Comparison of ENCODE assay signal across 8 cellular contexts in genomic region chr16:87490799-87491521, GRCh38. TPM values are rescaled to one million over a fixed set of nuclear protein-coding genes. Genes with fewer than 3 reads are reported as not detected.
DNase-seq lines count a peak whose midpoint lies in the region; FAIRE-seq and TF ChIP-seq lines count a peak whose summit lies in the region.
"Not testable (repeated sequence)": the region's sequence is repeated elsewhere in the genome, so short reads cannot be mapped to it uniquely, and the experiment has no call there.

No MANE protein-coding gene starts in this region.

- H4K20me1 ChIP-seq in keratinocyte (ENCODE audit: control insufficient read depth, extremely low read depth, insufficient read depth, low read length), result not testable (repeated sequence)

- dilution Hi-C loops in keratinocyte (cut with MboI; ENCODE audit: extremely low pct_ligation_motif_present, low sequenced_read_pairs), result not testable (repeated sequence)

- H3K27ac ChIP-seq in HUES48 (ENCODE audit: low read depth, low read length); ectodermal cell (ENCODE audit: insufficient read depth, low read depth, low read length, poor library complexity, severe bottlenecking); parathyroid adenoma: not testable (repeated sequence)
- H3K27ac ChIP-seq in keratinocyte (ENCODE audit: control insufficient read depth, insufficient read depth, low read length), result peak overlapping the region; percentile 76

- H3K4me1 ChIP-seq in HUES48 (ENCODE audit: control insufficient read depth, insufficient read depth, low read length) (peaks cover 24% of the 10 kb centered on the region), ectodermal cell (ENCODE audit: control insufficient read depth, insufficient read depth, low read length) (peaks cover 30% of the 10 kb centered on the region), keratinocyte (ENCODE audit: control insufficient read depth, extremely low read depth, insufficient read depth, low read length) (peaks cover 40% of the 10 kb centered on the region), parathyroid adenoma (peaks cover 35% of the 10 kb centered on the region)

- peaks cover 52% of the 10 kb centered on the region for H3K79me2 ChIP-seq in keratinocyte (ENCODE audit: control insufficient read depth, insufficient read depth, low read length)
- peaks cover 18% of the 10 kb centered on the region for H3K79me2 ChIP-seq in parathyroid adenoma

- H3K36me3 ChIP-seq in HUES48 (ENCODE audit: control insufficient read depth, insufficient read depth, low read length); ectodermal cell (ENCODE audit: control insufficient read depth, insufficient read depth, low read length); keratinocyte (ENCODE audit: control insufficient read depth in 2 of 2, extremely low read depth in 1 of 2, insufficient read depth in 2 of 2, low read length in 2 of 2); parathyroid adenoma (ENCODE audit: control insufficient read depth, insufficient read depth, low read length): not testable (repeated sequence)

- POLR2A ChIA-PET in AG04449 (lab: Yijun Ruan, JAX), result interaction anchor here (0.6 kb wide), 1 partner anchor 10 kb away, joined by 3 read pairs; no protein-coding TSS in a partner anchor

- not testable (repeated sequence) for TF ChIP-seq CTCF in AG04449 (IDR thresholded peaks at IDR 0.05; ENCODE audit: insufficient read depth, low read length, missing control alignments); WI38 (IDR thresholded peaks at IDR 0.05; ENCODE audit: low read depth, low read length); keratinocyte (optimal IDR thresholded peaks at IDR 0.05 in 1 of 3, IDR thresholded peaks at IDR 0.05 in 1 of 3, conservative IDR thresholded peaks at IDR 0.05 in 1 of 3; ENCODE audit: extremely low read depth in 1 of 3, insufficient read depth in 2 of 3, low read length in 3 of 3); parathyroid adenoma (IDR thresholded peaks at IDR 0.05)

- DNase-seq in AG04449 (ENCODE audit: low read depth, low spot score); keratinocyte (ENCODE audit: low read depth, low spot score): not testable (repeated sequence)
- DNase-seq in activated T-helper 9 cell treated with anti-CD3 and anti-CD28 coated beads, Interleukin-2, amount 50 U/mL, for 16 hours (ENCODE audit: low read depth), result peak; percentile 43
- DNase-seq in stimulated activated CD8-positive, alpha-beta memory T cell treated with anti-CD3 and anti-CD28 coated beads, Interleukin-2, amount 100 ng/mL, for 48 hours (ENCODE audit: low read depth in 2 of 2), result peak; percentile 54 to 55

- WGBS in ectodermal cell, 2 experiments, result 55 to 63% methylated on average over 45 of the region's 45 CpGs

- H3K4me2 ChIP-seq in keratinocyte (ENCODE audit: control insufficient read depth, extremely low read depth, insufficient read depth, low read depth, low read length) (peak overlapping the region; percentile 95), parathyroid adenoma (ENCODE audit: low read length) (peak overlapping the region; percentile 82)

- CTCF ChIA-PET in AG04449 (lab: Yijun Ruan, JAX), result interaction anchor here (0.7 to 1.2 kb wide), 2 partner anchors 74 to 145 kb away, joined by 3 read pairs; no protein-coding TSS in a partner anchor

- peak overlapping the region; percentile 59 for H3K4me3 ChIP-seq in AG04449 (ENCODE audit: low read depth, low read length)
- peak overlapping the region; percentile 64 for H3K4me3 ChIP-seq in HUES48 (ENCODE audit: low read depth, low read length)
- peak overlapping the region; percentile 52 for H3K4me3 ChIP-seq in WI38 (ENCODE audit: low read depth, low read length)
- H3K4me3 ChIP-seq in ectodermal cell (ENCODE audit: insufficient read depth, low read depth, low read length), result peak overlapping the region; percentile 56
- H3K4me3 ChIP-seq in keratinocyte (ENCODE audit: control insufficient read depth in 2 of 3, extremely low read depth in 1 of 3, insufficient read depth in 2 of 3, low read depth in 1 of 3, low read length in 3 of 3), result peak overlapping the region; percentile 47 to 75 (median 70)
- peak overlapping the region; percentile 36 for H3K4me3 ChIP-seq in parathyroid adenoma (ENCODE audit: low read depth, low read length)

- H3K9me3 ChIP-seq in HUES48 (ENCODE audit: control insufficient read depth, insufficient read depth, low read length); ectodermal cell (ENCODE audit: control insufficient read depth, low read length); keratinocyte (ENCODE audit: control insufficient read depth, low read depth, low read length); parathyroid adenoma (ENCODE audit: control insufficient read depth, low read length): not testable (repeated sequence)

- H3K9ac ChIP-seq in HUES48 (ENCODE audit: low read depth, low read length); parathyroid adenoma: not testable (repeated sequence)
- H3K9ac ChIP-seq in keratinocyte (ENCODE audit: control insufficient read depth, extremely low read depth, insufficient read depth, low read length), result peak overlapping the region; percentile 87

- not testable (repeated sequence) for H3K9me1 ChIP-seq in keratinocyte (ENCODE audit: control insufficient read depth, extremely low read depth, insufficient read depth, low read length)

- FAIRE-seq in keratinocyte (lab: Jason Lieb, UNC), result not testable (repeated sequence)

- not testable (repeated sequence) for H2AFZ ChIP-seq in keratinocyte (ENCODE audit: control insufficient read depth, low read length); parathyroid adenoma

- not testable (repeated sequence) for H3K27me3 ChIP-seq in HUES48 (ENCODE audit: control insufficient read depth, insufficient read depth, low read length); ectodermal cell (ENCODE audit: control insufficient read depth, insufficient read depth, low read length, poor library complexity, severe bottlenecking); keratinocyte (ENCODE audit: control insufficient read depth, extremely low read depth, insufficient read depth, low read length); parathyroid adenoma (ENCODE audit: control insufficient read depth, insufficient read depth, low read length)

RNA-seq across cellular contexts. Expression of gene ZCCHC14, which starts 1.9 kb away (rescaled TPM):
- polyA plus RNA-seq in ectodermal cell (2013, experiment 1 of 4), result 29.4 TPM
- polyA plus RNA-seq in ectodermal cell (2013, experiment 2 of 4), result 30.7 TPM
- 28.2 TPM for polyA plus RNA-seq in ectodermal cell (2013, experiment 3 of 4)
- polyA plus RNA-seq in ectodermal cell (2013, experiment 4 of 4), result 29.3 TPM
- polyA plus RNA-seq in keratinocyte, result 2.8 to 3.9 TPM (median 3.6 TPM) in 3 replicates
- polyA plus RNA-seq in keratinocyte (2011; ENCODE audit: low read depth), result 2.7 TPM
- polyA plus RNA-seq in keratinocyte (2011; cell fraction: cytosol; rRNA removed), result 3.0 and 3.5 TPM in 2 replicates
- 16.7 and 17.6 TPM in 2 replicates for polyA plus RNA-seq in keratinocyte (2011; cell fraction: nucleus; rRNA removed)
- 6.0 and 7.4 TPM in 2 replicates for polyA plus RNA-seq in keratinocyte (2012; ENCODE audit: low replicate concordance)
- 4.8 to 11.9 TPM (median 5.9 TPM) in 3 replicates for polyA minus RNA-seq in keratinocyte
- 8.2 TPM for polyA minus RNA-seq in keratinocyte (2011; cell fraction: cytosol; rRNA and poly(A)+ RNA removed)
- polyA minus RNA-seq in keratinocyte (2011; cell fraction: nucleus; rRNA and poly(A)+ RNA removed), result 10.7 and 15.2 TPM in 2 replicates
